ENCODE assay signal across 8 cellular contexts in genomic region chr11:125165111-125165663, GRCh38. TPM values are rescaled to one million over a fixed set of nuclear protein-coding genes. Genes with fewer than 3 reads are reported as not detected.
DNase-seq lines count a peak whose midpoint lies in the region; ATAC-seq and TF ChIP-seq lines count a peak whose summit lies in the region.

No MANE protein-coding gene starts in this region.

- H3K36me3 ChIP-seq in lung (ENCODE audit: control insufficient read depth in 2 of 2, insufficient read depth in 2 of 2, low read length in 2 of 2) (no peaks in the 10 kb centered on the region), thoracic aorta (no peaks in the 10 kb centered on the region)

- H3K27me3 ChIP-seq in lung (ENCODE audit: control insufficient read depth, insufficient read depth) (no peaks in the 10 kb centered on the region), thoracic aorta (replicated peaks; ENCODE audit: insufficient read depth) (no peaks in the 10 kb centered on the region)

- peak; percentile 7 for ATAC-seq in lung (ENCODE audit: insufficient read depth, low FRiP score)
- ATAC-seq in thoracic aorta (ENCODE audit: insufficient number of reproducible peaks, low FRiP score, low read depth): peak; percentile 25
- no peak for ATAC-seq in HG02870 (IDR thresholded peaks at IDR 0.05; ENCODE audit: unreplicated experiment)
- ATAC-seq in HG02623 (IDR thresholded peaks at IDR 0.05; ENCODE audit: unreplicated experiment): no peak

- H3K4me1 ChIP-seq in lung (ENCODE audit: control insufficient read depth in 2 of 2, insufficient read depth in 2 of 2, low read length in 2 of 2) (peaks cover 4 to 13% of the 10 kb centered on the region in 2 donors), thoracic aorta (ENCODE audit: control insufficient read depth in 1 of 2, low read depth in 2 of 2) (peaks cover 34 to 47% of the 10 kb centered on the region in 2 donors)

- peak overlapping the region; percentile 48 for H3K4me3 ChIP-seq in lung
- peak overlapping the region; percentile 70 for H3K4me3 ChIP-seq in thoracic aorta

- TF ChIP-seq CTCF in lung (IDR thresholded peaks at IDR 0.05; ENCODE audit: control extremely low read depth, extremely low read depth) (no peak), thoracic aorta (IDR thresholded peaks at IDR 0.05) (no peak)

- WGBS in lung, 2 donors: 0 to 1% methylated on average over 37 to 67 of the region's 67 CpGs

- H3K27ac ChIP-seq in cingulate gyrus (ENCODE audit: low read depth, low read length) (peak overlapping the region; percentile 72), lung (ENCODE audit: low read depth in 1 of 2, low read length in 1 of 2) (peak overlapping the region; percentile 5 to 84), thoracic aorta (peak overlapping the region; percentile 81 to 86)

- peaks cover 0 to 3% of the 10 kb centered on the region in 2 donors for H3K9me3 ChIP-seq in lung (ENCODE audit: control insufficient read depth in 2 of 2, insufficient read depth in 1 of 2, low read length in 1 of 2)
- no peaks in the 10 kb centered on the region for H3K9me3 ChIP-seq in thoracic aorta

- DNase-seq in stimulated activated CD4-positive, alpha-beta T cell treated with anti-CD3 and anti-CD28 coated beads, Interleukin-4, amount 100 ng/mL, for 1 hour: peak; percentile 12
- no peak for DNase-seq in stimulated activated CD4-positive, alpha-beta T cell treated with anti-CD3 and anti-CD28 coated beads, Interleukin-1b, Interleukin-23, amount 100 ng/mL, for 48 hours
- DNase-seq in lung (ENCODE audit: low spot score): no peak
- DNase-seq in thoracic aorta (ENCODE audit: low spot score): no peak

TF ChIP-seq in PFSK-1, 5 proteins besides CTCF, POLR2A, EP300 and RAD21:
- TF ChIP-seq POLR2AphosphoS5 (IDR thresholded peaks at IDR 0.05; ENCODE audit: low read depth, low read length) (no peak), FOXP2 (optimal IDR thresholded peaks at IDR 0.05; ENCODE audit: borderline replicate concordance, extremely low read depth, extremely low read length, insufficient read depth) (peak; percentile 25), TAF1 (IDR thresholded peaks at IDR 0.05; ENCODE audit: borderline replicate concordance, insufficient read depth, low read length) (no peak), REST (IDR thresholded peaks at IDR 0.05; ENCODE audit: insufficient read depth in 1 of 2, low read depth in 2 of 2, low read length in 2 of 2) (no peak)

RNA-seq across cellular contexts. Expression of gene PKNOX2, which starts 0.6 kb away (rescaled TPM):
- 34.1 TPM for polyA plus RNA-seq in PFSK-1 (2012; ENCODE audit: insufficient read length, low read depth)
- 10 to 100 TPM in 1 of 2 donors, 1 to 10 TPM in 1; 9.3 to 10.6 TPM for total RNA-seq in lung
- 1 to 10 TPM; 3.1 to 6.5 TPM for polyA plus RNA-seq in lung
- total RNA-seq in thoracic aorta: 1 to 10 TPM; 1.4 to 9.2 TPM

RNA-seq across cellular contexts. Expression of gene TMEM218, which starts 53.8 kb away (rescaled TPM):
- polyA plus RNA-seq in PFSK-1 (2012; ENCODE audit: insufficient read length, low read depth): 13.5 TPM
- total RNA-seq in lung (10 to 100 TPM; 24.6 to 39.9 TPM), thoracic aorta (10 to 100 TPM; 15.2 to 17.7 TPM)
- 10 to 100 TPM; 23.3 to 30.2 TPM for polyA plus RNA-seq in lung

Comparison
In these comparisons a context has a peak if more than half of its experiments do, and no peak if none do; other contexts are left out.
1. ATAC-seq: peak in lung (single experiment) and thoracic aorta (single experiment); none in HG02870 (single experiment) and HG02623 (single experiment).
2. Peak in every context shown above with its lines, with median percentiles within 50 percentile points of each other: H3K27ac ChIP-seq.